In the genomic region with DNA sequence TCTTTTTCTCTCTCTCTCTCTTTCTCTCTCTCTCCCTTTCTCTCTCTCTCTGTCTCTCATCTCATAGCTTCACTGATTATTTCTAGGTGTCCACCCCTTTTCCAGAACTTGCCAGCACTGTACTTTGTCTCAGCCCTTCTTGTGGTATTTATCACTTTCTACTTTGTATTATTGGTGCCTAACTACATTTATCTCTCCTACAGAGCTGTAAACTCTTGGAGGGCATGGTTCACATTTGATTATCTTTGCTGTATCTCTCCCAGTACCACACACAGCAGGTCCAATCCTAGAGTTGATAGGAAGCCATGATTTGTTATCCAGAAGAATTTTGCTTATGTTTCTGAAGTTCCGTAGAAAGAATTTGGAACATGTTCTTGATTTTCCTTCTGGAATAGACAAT, we compare ENCODE assay signal across 37 cellular contexts.
"Had no signal": no experiment of that assay in that cellular context is flagged by ENCODE, and none has a peak within 500 bp of the region (broad histone marks: within the 10 kb centered on the region; RNA-seq: fewer than 3 reads in every experiment).

No MANE protein-coding gene starts in this region.

- FAIRE-seq: astrocyte, TTC549 had no signal

- H3K4me3 Mint-ChIP-seq: activated B cell treated with CpG ODN at 0.5 μM for 24 hours; activated CD4-positive, alpha-beta memory T cell treated with anti-CD3 and anti-CD28 coated beads for 36 hours; activated CD4-positive, alpha-beta T cell treated with anti-CD3 and anti-CD28 coated beads, Interleukin-2, amount 10 ng/mL, durations not matched to agents 24 days and 14 days; activated CD8-positive, alpha-beta T cell treated with anti-CD3 and anti-CD28 coated beads for 36 hours; activated naive CD4-positive, alpha-beta T cell treated with anti-CD3 and anti-CD28 coated beads for 36 hours; activated naive CD8-positive, alpha-beta T cell treated with anti-CD3 and anti-CD28 coated beads for 36 hours; activated T-cell treated with anti-CD3 and anti-CD28 coated beads, Interleukin-2, amount 50 U/mL, for 4 hours; activated T-cell treated with anti-CD3 and anti-CD28 coated beads, Interleukin-2, amount 50 U/mL, for 72 hours; activated T-helper 1 cell treated with anti-CD3 and anti-CD28 coated beads, Interleukin-12 subunit alpha, Interleukin-12 subunit beta, Interleukin-2, Interleukin-4 antibody, amounts not matched to agents 30 ng/mL and 10 ng/mL and 1 ng/mL, durations not matched to agents 14 hours and 24 hours and 36 hours; activated T-helper 17 cell treated with anti-CD3 and anti-CD28 coated beads, Interleukin-2, amount 50 U/mL, for 72 hours; T-helper 1 cell treated with Interleukin-12 subunit alpha and Interleukin-12 subunit beta and Interleukin-4 antibody, amounts not matched to agents 30 μg/mL and 1 μg/mL, for 36 hours; T-helper 2 cell treated with Interferon-gamma antibody and Interleukin-4, amounts not matched to agents 5 μg/mL and 100 μg/mL, for 36 hours had no signal

- ATAC-seq: activated CD8-positive, alpha-beta T cell treated with anti-CD3 and anti-CD28 coated beads for 36 hours; activated naive CD4-positive, alpha-beta T cell treated with anti-CD3 and anti-CD28 coated beads, Interleukin-2, amount 50 U/mL, for 72 hours; activated T-cell treated with anti-CD3 and anti-CD28 coated beads, Interleukin-2, amount 50 U/mL, for 4 hours; activated T-cell treated with anti-CD3 and anti-CD28 coated beads, Interleukin-2, amount 50 U/mL, for 72 hours; activated T-helper 17 cell treated with anti-CD3 and anti-CD28 coated beads, Interleukin-2, amount 50 U/mL, for 72 hours; body of pancreas had no signal

- H3K9me3 Mint-ChIP-seq: activated B cell treated with CpG ODN at 0.5 μM for 24 hours; activated CD4-positive, alpha-beta memory T cell treated with anti-CD3 and anti-CD28 coated beads for 36 hours; activated CD4-positive, alpha-beta T cell treated with anti-CD3 and anti-CD28 coated beads, Interleukin-2, amount 10 ng/mL, durations not matched to agents 24 days and 14 days; activated CD8-positive, alpha-beta T cell treated with anti-CD3 and anti-CD28 coated beads for 36 hours; activated naive CD4-positive, alpha-beta T cell treated with anti-CD3 and anti-CD28 coated beads for 36 hours; activated naive CD8-positive, alpha-beta T cell treated with anti-CD3 and anti-CD28 coated beads for 36 hours; activated T-cell treated with anti-CD3 and anti-CD28 coated beads, Interleukin-2, amount 50 U/mL, for 4 hours; activated T-cell treated with anti-CD3 and anti-CD28 coated beads, Interleukin-2, amount 50 U/mL, for 72 hours; activated T-helper 1 cell treated with anti-CD3 and anti-CD28 coated beads, Interleukin-12 subunit alpha, Interleukin-12 subunit beta, Interleukin-2, Interleukin-4 antibody, amounts not matched to agents 30 ng/mL and 10 ng/mL and 1 ng/mL, durations not matched to agents 14 hours and 24 hours and 36 hours; T-helper 1 cell treated with Interleukin-12 subunit alpha and Interleukin-12 subunit beta and Interleukin-4 antibody, amounts not matched to agents 30 μg/mL and 1 μg/mL, for 36 hours; T-helper 2 cell treated with Interferon-gamma antibody and Interleukin-4, amounts not matched to agents 5 μg/mL and 100 μg/mL, for 36 hours had no signal

- H3K36me3 Mint-ChIP-seq: activated CD4-positive, alpha-beta memory T cell treated with anti-CD3 and anti-CD28 coated beads for 36 hours; activated naive CD4-positive, alpha-beta T cell treated with anti-CD3 and anti-CD28 coated beads, Interleukin-2, amount 50 U/mL, for 72 hours; activated naive CD8-positive, alpha-beta T cell treated with anti-CD3 and anti-CD28 coated beads for 36 hours had no signal

- H3K9me3 ChIP-seq: adrenal gland, body of pancreas had no signal

- DNase-seq: activated B cell treated with CpG ODN at 0.5 μM for 24 hours; activated CD4-positive, alpha-beta memory T cell treated with anti-CD3 and anti-CD28 coated beads for 36 hours; activated CD4-positive, alpha-beta T cell treated with anti-CD3 and anti-CD28 coated beads for 4 hours; activated CD4-positive, alpha-beta T cell treated with anti-CD3 and anti-CD28 coated beads, Interleukin-2, amount 10 ng/mL, durations not matched to agents 24 days and 14 days; activated CD4-positive, alpha-beta T cell treated with anti-CD3 and anti-CD28 coated beads, Interleukin-2, amount 50 U/mL, for 1 hour; activated CD4-positive, alpha-beta T cell treated with anti-CD3 and anti-CD28 coated beads, Interleukin-2, amount 50 U/mL, for 4 hours; activated CD4-positive, CD25-positive, alpha-beta regulatory T cell treated with anti-CD3 and anti-CD28 coated beads, Interleukin-2, amount 50 U/mL, for 72 hours; activated CD8-positive, alpha-beta memory T cell treated with anti-CD3 and anti-CD28 coated beads, Interleukin-2, amount 50 U/mL, for 4 hours; activated CD8-positive, alpha-beta T cell treated with anti-CD3 and anti-CD28 coated beads for 36 hours; activated effector memory CD4-positive, alpha-beta T cell treated with anti-CD3 and anti-CD28 coated beads, Interleukin-2, amount 50 U/mL, for 16 hours; activated gamma-delta T cell treated with Interleukin-2 at 50 U/mL for 16 hours; activated naive CD4-positive, alpha-beta T cell; activated naive CD4-positive, alpha-beta T cell treated with anti-CD3 and anti-CD28 coated beads for 36 hours; activated naive CD4-positive, alpha-beta T cell treated with anti-CD3 and anti-CD28 coated beads, Interleukin-2, amount 50 U/mL, for 16 hours; activated naive CD8-positive, alpha-beta T cell treated with anti-CD3 and anti-CD28 coated beads for 36 hours; activated T-cell treated with anti-CD3 and anti-CD28 coated beads for 4 hours; activated T-cell treated with anti-CD3 and anti-CD28 coated beads, Interleukin-2, amount 50 U/mL, for 1 hour; activated T-cell treated with anti-CD3 and anti-CD28 coated beads, Interleukin-2, amount 50 U/mL, for 4 hours; activated T-cell treated with anti-CD3 and anti-CD28 coated beads, Interleukin-2, amount 50 U/mL, for 72 hours; adrenal gland; amniotic stem cell; aorta; body of pancreas; brain microvascular endothelial cell; central memory CD4-positive, alpha-beta T cell; T-helper 1 cell; T-helper 2 cell; T-helper 9 cell had no signal

- H3K4me1 ChIP-seq: adrenal gland, body of pancreas, breast epithelium had no signal

- H3K27me3 ChIP-seq: adrenal gland, body of pancreas, brain microvascular endothelial cell had no signal

- H3K27ac Mint-ChIP-seq: activated B cell treated with CpG ODN at 0.5 μM for 24 hours; activated CD4-positive, alpha-beta memory T cell treated with anti-CD3 and anti-CD28 coated beads for 36 hours; activated CD4-positive, alpha-beta T cell treated with anti-CD3 and anti-CD28 coated beads, Interleukin-2, amount 10 ng/mL, durations not matched to agents 24 days and 14 days; activated CD8-positive, alpha-beta T cell treated with anti-CD3 and anti-CD28 coated beads for 36 hours; activated naive CD4-positive, alpha-beta T cell treated with anti-CD3 and anti-CD28 coated beads for 36 hours; activated naive CD8-positive, alpha-beta T cell treated with anti-CD3 and anti-CD28 coated beads for 36 hours; activated T-cell treated with anti-CD3 and anti-CD28 coated beads, Interleukin-2, amount 50 U/mL, for 72 hours; activated T-helper 1 cell treated with anti-CD3 and anti-CD28 coated beads, Interleukin-12 subunit alpha, Interleukin-12 subunit beta, Interleukin-2, Interleukin-4 antibody, amounts not matched to agents 30 ng/mL and 10 ng/mL and 1 ng/mL, durations not matched to agents 14 hours and 24 hours and 36 hours; activated T-helper 17 cell treated with anti-CD3 and anti-CD28 coated beads, Interleukin-2, amount 50 U/mL, for 72 hours; T-helper 1 cell treated with Interleukin-12 subunit alpha and Interleukin-12 subunit beta and Interleukin-4 antibody, amounts not matched to agents 30 μg/mL and 1 μg/mL, for 36 hours; T-helper 2 cell treated with Interferon-gamma antibody and Interleukin-4, amounts not matched to agents 5 μg/mL and 100 μg/mL, for 36 hours had no signal

- H3K36me3 ChIP-seq: adrenal gland, brain microvascular endothelial cell, breast epithelium had no signal

- H3K27ac ChIP-seq: adrenal gland, body of pancreas, brain microvascular endothelial cell, breast epithelium, VCaP had no signal

- H3K4me1 Mint-ChIP-seq: activated T-helper 17 cell treated with anti-CD3 and anti-CD28 coated beads, Interleukin-2, amount 50 U/mL, for 72 hours had no signal

- H3K4me3 ChIP-seq: adrenal gland, body of pancreas, breast epithelium had no signal
